Comparison of ENCODE assay signal across 8 cellular contexts in genomic region chr9:64774004-64774812, GRCh38.
DNase-seq lines count a peak whose midpoint lies in the region; TF ChIP-seq lines count a peak whose summit lies in the region.
"Not testable (repeated sequence)": the region's sequence is repeated elsewhere in the genome, so short reads cannot be mapped to it uniquely, and the experiment has no call there.

No MANE protein-coding gene starts in this region.

- H3K27me3 Mint-ChIP-seq in chondrocyte (ENCODE audit: low read depth); glutamatergic neuron (ENCODE audit: unreplicated experiment): not testable (repeated sequence)

- peak overlapping the region; percentile 39 for H3K4me2 ChIP-seq in OCI-LY1 (ENCODE audit: low read length)
- not testable (repeated sequence) for H3K4me2 ChIP-seq in neural cell (ENCODE audit: low read length)

- not testable (repeated sequence) for H3K27ac Mint-ChIP-seq in chondrocyte (ENCODE audit: unreplicated experiment); glutamatergic neuron (ENCODE audit: unreplicated experiment)

- not testable (repeated sequence) for H3K9me3 Mint-ChIP-seq in chondrocyte (ENCODE audit: low read depth); glutamatergic neuron (ENCODE audit: unreplicated experiment)

- DNase-seq in activated T-helper 1 cell treated with Interleukin-2 at 50 U/mL for 16 hours (ENCODE audit: low read depth) (peak; percentile 1), chondrocyte (ENCODE audit: low spot score) (peak; percentile 18), glutamatergic neuron (peak; percentile 7)
- DNase-seq in skeletal muscle cell (ENCODE audit: low read depth); transverse colon: not testable (repeated sequence)

- peak overlapping the region; percentile 28; the same call in 1 of the 2 replicates for H3K9ac ChIP-seq in ES-I3 (ENCODE audit: low read depth, low read length)
- H3K9ac ChIP-seq in OCI-LY1 (ENCODE audit: low read length); neural cell (ENCODE audit: low read length): not testable (repeated sequence)

- H3K79me2 ChIP-seq in OCI-LY1 (ENCODE audit: insufficient read depth, low read length); neural cell (replicated peaks; ENCODE audit: insufficient read depth, low read length): not testable (repeated sequence)

- not testable (repeated sequence) for H3K27ac ChIP-seq in OCI-LY1 (ENCODE audit: low read depth, low read length, poor library complexity, severe bottlenecking); neural cell (ENCODE audit: low read length)
- peak overlapping the region; percentile 43 to 88 (median 70) for H3K27ac ChIP-seq in transverse colon

- H3K4me3 Mint-ChIP-seq in chondrocyte (ENCODE audit: unreplicated experiment), result peak overlapping the region; percentile 35
- not testable (repeated sequence) for H3K4me3 Mint-ChIP-seq in glutamatergic neuron (ENCODE audit: unreplicated experiment)

- not testable (repeated sequence) for H3K4me1 Mint-ChIP-seq in chondrocyte (ENCODE audit: low read depth); glutamatergic neuron (ENCODE audit: low read depth, unreplicated experiment)

- H3K27me3 ChIP-seq in OCI-LY1 (ENCODE audit: insufficient read depth, low read length); transverse colon: not testable (repeated sequence)
- peaks cover 12% of the 10 kb centered on the region for H3K27me3 ChIP-seq in neural cell (ENCODE audit: insufficient read depth, low read depth, low read length)

- H3K4me3 ChIP-seq in OCI-LY1 (ENCODE audit: low read depth, low read length, poor library complexity, severe bottlenecking) (peak overlapping the region; percentile 59), neural cell (ENCODE audit: low read length) (peak overlapping the region; percentile 55), skeletal muscle cell (ENCODE audit: low read depth, low read length) (peak overlapping the region; percentile 46), transverse colon (peak overlapping the region in 3 of 4 donors; percentile 36 to 60 (median 51))

- not testable (repeated sequence) for H3K9me3 ChIP-seq in ES-I3 (ENCODE audit: control insufficient read depth, insufficient read depth, low read length); OCI-LY1 (ENCODE audit: low read length); neural cell (ENCODE audit: low read length); transverse colon

- not testable (repeated sequence) for TF ChIP-seq RAD21 in neural cell (conservative IDR thresholded peaks at IDR 0.05)

- intact Hi-C loops in transverse colon (cut with DNase I; ENCODE audit: low total_unique reads), result not testable (repeated sequence)

- not testable (repeated sequence) for H4K20me1 ChIP-seq in OCI-LY1 (ENCODE audit: insufficient read depth, low read length); neural cell (ENCODE audit: insufficient read depth)

- not testable (repeated sequence) for H3K4me1 ChIP-seq in ES-I3 (ENCODE audit: insufficient read depth, low read length); OCI-LY1 (ENCODE audit: insufficient read depth, low read length, severe bottlenecking); transverse colon

- TF ChIP-seq POLR2A in transverse colon (IDR thresholded peaks at IDR 0.05), result not testable (repeated sequence)

- H3K36me3 ChIP-seq in ES-I3 (ENCODE audit: insufficient read depth, low read length); OCI-LY1 (ENCODE audit: insufficient read depth, low read length); neural cell (ENCODE audit: insufficient read depth, low read length); transverse colon: not testable (repeated sequence)

- H3K9me2 ChIP-seq in OCI-LY1 (ENCODE audit: low read depth, low read length); neural cell (ENCODE audit: insufficient read depth, low read length): not testable (repeated sequence)

- not testable (repeated sequence) for TF ChIP-seq CTCF in OCI-LY1 (IDR thresholded peaks at IDR 0.05; ENCODE audit: low read length); chondrocyte (IDR thresholded peaks at IDR 0.05); glutamatergic neuron (IDR thresholded peaks at IDR 0.05; ENCODE audit: partially characterized antibody, unreplicated experiment); neural cell (IDR thresholded peaks at IDR 0.05; ENCODE audit: poor library complexity, severe bottlenecking); transverse colon (IDR thresholded peaks at IDR 0.05)

- not testable (repeated sequence) for H3F3A ChIP-seq in OCI-LY1 (ENCODE audit: insufficient read depth, low read length); neural cell (ENCODE audit: insufficient read depth, low read length, poor library complexity, severe bottlenecking)

- in situ Hi-C loops in transverse colon (cut with MboI; ENCODE audit: low pct_ligation_motif_present in 1 of 4, low pct_unique_long_range_greater_than_20kb in 1 of 4, low sequenced_read_pairs in 3 of 4), result not testable (repeated sequence)

- WGBS in transverse colon (ENCODE audit: low coverage in 1 of 2), 2 donors, result no CpG with 5 or more reads among the region's 108 CpGs

- not testable (repeated sequence) for TF ChIP-seq EP300 in neural cell (conservative IDR thresholded peaks at IDR 0.05; ENCODE audit: poor library complexity, severe bottlenecking); transverse colon (IDR thresholded peaks at IDR 0.05; ENCODE audit: low read depth)

- not testable (repeated sequence) for H2AFZ ChIP-seq in OCI-LY1 (ENCODE audit: low read length); neural cell (ENCODE audit: low read depth, low read length)

- not testable (repeated sequence) for H3K36me3 Mint-ChIP-seq in chondrocyte (ENCODE audit: low read depth); glutamatergic neuron (ENCODE audit: unreplicated experiment)
